In genomic region chr3:127894461-127894860, GRCh38 we compare ENCODE assay signal across 27 cellular contexts. TPM values are rescaled to one million over a fixed set of nuclear protein-coding genes. Genes with fewer than 3 reads are reported as not detected.
"Had no signal": no experiment of that assay in that cellular context is flagged by ENCODE, and none has a peak within 500 bp of the region (broad histone marks: within the 10 kb centered on the region; RNA-seq: fewer than 3 reads in every experiment).

No MANE protein-coding gene starts in this region.

- H3K4me3 ChIP-seq: ascending aorta, body of pancreas, MG63, Peyer's patch, SJCRH30 had no signal

- H3K4me1 Mint-ChIP-seq: activated naive CD4-positive, alpha-beta T cell treated with anti-CD3 and anti-CD28 coated beads, Interleukin-2, amount 50 U/mL, for 24 hours; central memory CD8-positive, alpha-beta T cell had no signal

- H3K4me3 Mint-ChIP-seq: activated CD8-positive, alpha-beta memory T cell treated with anti-CD3 and anti-CD28 coated beads, Interleukin-2, amount 10 ng/mL, durations not matched to agents 7 days and 5 days; activated naive CD4-positive, alpha-beta T cell treated with anti-CD3 and anti-CD28 coated beads, Interleukin-2, amount 50 U/mL, for 24 hours; activated T-cell treated with anti-CD3 and anti-CD28 coated beads, Interleukin-2, amount 50 U/mL, for 24 hours; activated T-helper 1 cell treated with anti-CD3 and anti-CD28 coated beads, Interleukin-12 subunit alpha, Interleukin-12 subunit beta, Interleukin-2, Interleukin-4 antibody, amounts not matched to agents 30 ng/mL and 10 ng/mL and 1 ng/mL, durations not matched to agents 14 hours and 24 hours and 36 hours; central memory CD8-positive, alpha-beta T cell had no signal

- DNase-seq: activated CD4-positive, alpha-beta T cell treated with anti-CD3 and anti-CD28 coated beads for 4 hours; activated CD4-positive, alpha-beta T cell treated with anti-CD3 and anti-CD28 coated beads, Interleukin-2, amount 50 U/mL, for 4 hours; activated CD8-positive, alpha-beta memory T cell treated with anti-CD3 and anti-CD28 coated beads, Interleukin-2, amount 10 ng/mL, durations not matched to agents 7 days and 5 days; activated effector memory CD4-positive, alpha-beta T cell treated with Interleukin-2 at 50 U/mL for 16 hours; activated naive CD4-positive, alpha-beta T cell; activated T-cell treated with anti-CD3 and anti-CD28 coated beads, Interleukin-2, amount 50 U/mL, for 24 hours; amniotic stem cell; body of pancreas; MG63; NCI-H1105; NCI-H1436 treated with DMSO at 0.1 percent for 48 hours; NCI-H187; NCI-H2081; NCI-H446; NCI-H524; Peyer's patch; Right ventricle myocardium superior; SJCRH30; SK-N-SH; T-helper 1 cell had no signal

- H3K9me2 ChIP-seq: SK-N-SH had no signal

- ATAC-seq: activated CD4-positive, CD25-positive, alpha-beta regulatory T cell treated with anti-CD3 and anti-CD28 coated beads, Interleukin-2, amount 50 U/mL, for 24 hours; activated CD8-positive, alpha-beta memory T cell treated with anti-CD3 and anti-CD28 coated beads, Interleukin-2, amount 10 ng/mL, durations not matched to agents 7 days and 5 days; body of pancreas had no signal

- H3K27ac Mint-ChIP-seq: activated CD8-positive, alpha-beta memory T cell treated with anti-CD3 and anti-CD28 coated beads, Interleukin-2, amount 10 ng/mL, durations not matched to agents 7 days and 5 days; activated naive CD4-positive, alpha-beta T cell treated with anti-CD3 and anti-CD28 coated beads, Interleukin-2, amount 50 U/mL, for 24 hours; activated T-cell treated with anti-CD3 and anti-CD28 coated beads, Interleukin-2, amount 50 U/mL, for 24 hours; activated T-helper 1 cell treated with anti-CD3 and anti-CD28 coated beads, Interleukin-12 subunit alpha, Interleukin-12 subunit beta, Interleukin-2, Interleukin-4 antibody, amounts not matched to agents 30 ng/mL and 10 ng/mL and 1 ng/mL, durations not matched to agents 14 hours and 24 hours and 36 hours had no signal

- H3K36me3 ChIP-seq: ascending aorta, MG63, Peyer's patch, SJCRH30 had no signal

- H3K4me1 ChIP-seq: Peyer's patch, SJCRH30 had no signal

- H3K9ac ChIP-seq: SK-N-SH had no signal

- H3K27me3 Mint-ChIP-seq: activated CD8-positive, alpha-beta memory T cell treated with anti-CD3 and anti-CD28 coated beads, Interleukin-2, amount 10 ng/mL, durations not matched to agents 7 days and 5 days had no signal

- H3K4me2 ChIP-seq: SK-N-SH had no signal

- H3K9me3 ChIP-seq: body of pancreas, SK-N-SH had no signal

- H3K27ac ChIP-seq: ascending aorta, body of pancreas, Peyer's patch, RWPE1, SJCRH30 had no signal

- H3K27me3 ChIP-seq: ascending aorta, body of pancreas, MG63, Peyer's patch, SJCRH30 had no signal

RNA-seq across cellular contexts. Expression of gene KBTBD12, which starts 20.6 kb away (rescaled TPM):
- total RNA-seq: activated CD8-positive, alpha-beta memory T cell treated with anti-CD3 and anti-CD28 coated beads, Interleukin-2, amount 10 ng/mL, durations not matched to agents 7 days and 5 days; activated T-helper 1 cell treated with anti-CD3 and anti-CD28 coated beads, Interleukin-12 subunit alpha, Interleukin-12 subunit beta, Interleukin-2, Interleukin-4 antibody, amounts not matched to agents 30 ng/mL and 10 ng/mL and 1 ng/mL, durations not matched to agents 14 hours and 24 hours and 36 hours; SJCRH30; T-helper 2 cell treated with Interferon-gamma antibody and Interleukin-4, amounts not matched to agents 100 ng/mL and 5 ng/mL, for 36 hours had no signal
- polyA plus RNA-seq: SK-N-SH had no signal
